15 cellular contexts compared by ENCODE assay signal in genomic region chr2:33236457-33236856, GRCh38.
DNase-seq lines count a peak whose midpoint lies in the region; ATAC-seq and TF ChIP-seq lines count a peak whose summit lies in the region.
"Had no signal": no experiment of that assay in that cellular context is flagged by ENCODE, and none has a peak within 500 bp of the region (broad histone marks: within the 10 kb centered on the region; RNA-seq: fewer than 3 reads in every experiment).

No MANE protein-coding gene starts in this region.

- H3K18ac ChIP-seq in mesendoderm (ENCODE audit: low read length): no peak overlapping the region

- H3K9ac ChIP-seq in mesendoderm (ENCODE audit: low read length): no peak overlapping the region

- H3K79me1 ChIP-seq in mesendoderm (ENCODE audit: low read length): no peaks in the 10 kb centered on the region

- no peak for ATAC-seq in CD8-positive, alpha-beta T cell
- no peak for ATAC-seq in HG03460 (IDR thresholded peaks at IDR 0.05; ENCODE audit: unreplicated experiment)
- ATAC-seq: T-helper 17 cell had no signal

- peak overlapping the region; percentile 55 for H3K27ac Mint-ChIP-seq in endothelial cell (ENCODE audit: unreplicated experiment)
- H3K27ac Mint-ChIP-seq in CD8-positive, alpha-beta T cell: no peak overlapping the region
- H3K27ac Mint-ChIP-seq: activated B cell treated with CpG ODN at 0.5 μM for 24 hours, CD14-positive monocyte, T-helper 17 cell had no signal

- no peak overlapping the region for H3K23ac ChIP-seq in mesendoderm (ENCODE audit: low read length)

- no peaks in the 10 kb centered on the region for H3K27me3 ChIP-seq in mesendoderm (ENCODE audit: insufficient read depth, low read length, poor library complexity)
- H3K27me3 ChIP-seq in CD8-positive, alpha-beta T cell (ENCODE audit: insufficient read depth, low read length): no peaks in the 10 kb centered on the region
- H3K27me3 ChIP-seq: ascending aorta, right lobe of liver had no signal

- H2BK15ac ChIP-seq in mesendoderm (replicated peaks; ENCODE audit: low read depth): no peak overlapping the region

- peaks cover 2% of the 10 kb centered on the region for H3K27me3 Mint-ChIP-seq in endothelial cell (ENCODE audit: unreplicated experiment)
- peaks cover 4% of the 10 kb centered on the region for H3K27me3 Mint-ChIP-seq in CD8-positive, alpha-beta T cell (ENCODE audit: low read depth)

- no peak overlapping the region for H4K5ac ChIP-seq in mesendoderm (ENCODE audit: low read length)

- no peak overlapping the region for H3K4me2 ChIP-seq in mesendoderm (ENCODE audit: low read length)

- H3K4me3 Mint-ChIP-seq in endothelial cell (ENCODE audit: unreplicated experiment): no peak overlapping the region
- H3K4me3 Mint-ChIP-seq in CD8-positive, alpha-beta T cell: no peak overlapping the region
- H3K4me3 Mint-ChIP-seq: activated B cell treated with CpG ODN at 0.5 μM for 24 hours, CD14-positive monocyte, T-helper 17 cell had no signal

- no peaks in the 10 kb centered on the region for H3K9me3 Mint-ChIP-seq in endothelial cell (ENCODE audit: unreplicated experiment)
- no peaks in the 10 kb centered on the region for H3K9me3 Mint-ChIP-seq in CD8-positive, alpha-beta T cell
- H3K9me3 Mint-ChIP-seq: activated B cell treated with CpG ODN at 0.5 μM for 24 hours had no signal

- no peak overlapping the region for H3K27ac ChIP-seq in mesendoderm (ENCODE audit: low read depth, low read length)
- H3K27ac ChIP-seq in CD8-positive, alpha-beta T cell (ENCODE audit: low read depth, low read length): no peak overlapping the region
- H3K27ac ChIP-seq: right lobe of liver had no signal

- POLR2A ChIA-PET in CD8-positive, alpha-beta T cell (lab: Charles Lee): no interaction called here

- no peak overlapping the region for H2BK120ac ChIP-seq in mesendoderm (ENCODE audit: low read depth, low read length)

- intact Hi-C loops in CD8-positive, alpha-beta T cell (cut with DNase I, micrococcal nuclease): no loop called here

- no peak overlapping the region for H2AK5ac ChIP-seq in mesendoderm (ENCODE audit: low read length)

- H3K36me3 ChIP-seq in mesendoderm (ENCODE audit: control insufficient read depth, insufficient read depth, low read length): no peaks in the 10 kb centered on the region
- no peaks in the 10 kb centered on the region for H3K36me3 ChIP-seq in CD8-positive, alpha-beta T cell (ENCODE audit: insufficient read depth, low read length)
- H3K36me3 ChIP-seq: right lobe of liver had no signal

- TF ChIP-seq CTCF in endothelial cell (IDR thresholded peaks at IDR 0.05; ENCODE audit: unreplicated experiment): no peak
- no peak for TF ChIP-seq CTCF in CD8-positive, alpha-beta T cell (IDR thresholded peaks at IDR 0.05)

- peaks cover 36% of the 10 kb centered on the region for H3K36me3 Mint-ChIP-seq in endothelial cell (ENCODE audit: low read depth, unreplicated experiment)
- no peaks in the 10 kb centered on the region for H3K36me3 Mint-ChIP-seq in CD8-positive, alpha-beta T cell
- H3K36me3 Mint-ChIP-seq: CD14-positive monocyte had no signal

- H3K4me3 ChIP-seq in mesendoderm (ENCODE audit: low read length): no peak overlapping the region
- no peak overlapping the region for H3K4me3 ChIP-seq in CD8-positive, alpha-beta T cell (ENCODE audit: low read depth, low read length)
- H3K4me3 ChIP-seq: ascending aorta, right lobe of liver had no signal

- CTCF ChIA-PET in CD8-positive, alpha-beta T cell (lab: Charles Lee): no interaction called here

- no peak overlapping the region for H3K56ac ChIP-seq in mesendoderm (ENCODE audit: low read length)

- H4K8ac ChIP-seq in mesendoderm (ENCODE audit: low read depth, low read length): peak overlapping the region; percentile 65

- H3K79me2 ChIP-seq in mesendoderm (ENCODE audit: control insufficient read depth, insufficient read depth, low read length): no peaks in the 10 kb centered on the region

- H3K4me1 Mint-ChIP-seq in endothelial cell (ENCODE audit: unreplicated experiment): peaks cover 20% of the 10 kb centered on the region
- H3K4me1 Mint-ChIP-seq in CD8-positive, alpha-beta T cell (ENCODE audit: low read depth): no peaks in the 10 kb centered on the region
- H3K4me1 Mint-ChIP-seq: activated B cell treated with CpG ODN at 0.5 μM for 24 hours, CD14-positive monocyte, T-helper 17 cell had no signal

- no peaks in the 10 kb centered on the region for H3K9me3 ChIP-seq in CD8-positive, alpha-beta T cell (ENCODE audit: low read length)
- H3K9me3 ChIP-seq: ascending aorta, right lobe of liver had no signal

- H3K4me1 ChIP-seq in mesendoderm (ENCODE audit: control insufficient read depth, low read depth, low read length): no peaks in the 10 kb centered on the region
- no peaks in the 10 kb centered on the region for H3K4me1 ChIP-seq in CD8-positive, alpha-beta T cell (ENCODE audit: insufficient read depth, low read length)
- H3K4me1 ChIP-seq: right lobe of liver had no signal

- H2BK5ac ChIP-seq in mesendoderm (ENCODE audit: low read length): no peak overlapping the region

- no CpG with 5 or more reads among the region's 2 CpGs for WGBS in mesendoderm (ENCODE audit: extremely low coverage, insufficient coverage, low lambda C conversion rate)

- DNase-seq in EH (ENCODE audit: low read depth) (peak; percentile 87), M059J (ENCODE audit: low read depth) (peak; percentile 69), endothelial cell (ENCODE audit: low spot score) (no peak), mesendoderm (no peak), medulla oblongata (ENCODE audit: extremely low spot score) (no peak)
- DNase-seq in activated effector memory CD4-positive, alpha-beta T cell treated with Interleukin-2 at 50 U/mL for 16 hours: no peak
- DNase-seq in CD8-positive, alpha-beta T cell: no peak
- DNase-seq: activated B cell treated with CpG ODN at 0.5 μM for 24 hours, DND-41, NCI-H2081 treated with DMSO at 0.1 percent for 48 hours, right lobe of liver, T-helper 17 cell had no signal

- H3K4ac ChIP-seq in mesendoderm (ENCODE audit: low read depth, low read length): no peak overlapping the region

Comparison
In these comparisons a context has a peak if more than half of its experiments do, and no peak if none do; other contexts are left out.
1. DNase-seq: peak in EH (single experiment) and M059J (single experiment); none in endothelial cell (single experiment), mesendoderm (single experiment), activated effector memory CD4-positive, alpha-beta T cell treated with Interleukin-2 at 50 U/mL for 16 hours (single experiment), CD8-positive, alpha-beta T cell (0 of 7) and medulla oblongata (single experiment).